17 cellular contexts compared by ENCODE assay signal in the genomic region with DNA sequence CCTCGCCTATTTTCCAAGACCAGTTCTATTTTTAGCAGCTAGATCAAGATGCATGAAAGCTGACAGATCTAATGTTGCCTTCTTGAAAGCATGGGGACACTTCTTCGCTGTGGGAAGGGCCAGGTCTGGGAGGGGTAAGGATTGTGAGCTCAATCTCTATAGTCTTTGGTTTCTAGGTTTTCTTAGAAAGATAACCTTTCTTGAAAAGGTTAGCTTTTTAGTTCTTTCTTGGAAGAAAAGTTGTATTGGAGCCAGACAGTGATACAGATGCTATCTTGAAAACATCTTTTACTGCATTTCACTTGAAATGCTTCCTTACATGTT. TPM values are rescaled to one million over a fixed set of nuclear protein-coding genes. Genes with fewer than 3 reads are reported as not detected.
DNase-seq lines count a peak whose midpoint lies in the region; ATAC-seq and TF ChIP-seq lines count a peak whose summit lies in the region.
"Had no signal": no experiment of that assay in that cellular context is flagged by ENCODE, and none has a peak within 500 bp of the region (broad histone marks: within the 10 kb centered on the region; RNA-seq: fewer than 3 reads in every experiment).

No MANE protein-coding gene starts in this region.

- H3K27me3 ChIP-seq in cardiac muscle cell (no peaks in the 10 kb centered on the region), dorsolateral prefrontal cortex (peaks cover 0 to 17% (median 0%) of the 10 kb centered on the region in 45 donors), neural cell (ENCODE audit: insufficient read depth, low read depth, low read length) (no peaks in the 10 kb centered on the region), thoracic aorta (replicated peaks; ENCODE audit: insufficient read depth) (no peaks in the 10 kb centered on the region), neuronal stem cell (ENCODE audit: control insufficient read depth in 3 of 3, insufficient read depth in 3 of 3, low read depth in 1 of 3, low read length in 3 of 3) (no peaks in the 10 kb centered on the region)
- H3K27me3 ChIP-seq: BLaER1 had no signal

- no peak overlapping the region for H2AFZ ChIP-seq in neural cell (ENCODE audit: low read depth, low read length)
- no peak overlapping the region for H2AFZ ChIP-seq in neuronal stem cell (ENCODE audit: low read length)

- no peak overlapping the region for H3K14ac ChIP-seq in neuronal stem cell (ENCODE audit: low read length)

- H3K4me3 ChIP-seq in cardiac muscle cell (no peak overlapping the region), dorsolateral prefrontal cortex (no peak overlapping the region), neural cell (ENCODE audit: low read length) (peak overlapping the region; percentile 8), thoracic aorta (peak overlapping the region; percentile 3), neuronal stem cell (ENCODE audit: low read length in 2 of 2) (no peak overlapping the region)
- H3K4me3 ChIP-seq: BLaER1 had no signal

- H3K27ac ChIP-seq in cardiac muscle cell = peak overlapping the region; percentile 86
- H3K27ac ChIP-seq in dorsolateral prefrontal cortex = peak overlapping the region in 53 of 59 donors; percentile 2 to 89 (median 70)
- peak overlapping the region; percentile 32 for H3K27ac ChIP-seq in neural cell (ENCODE audit: low read length)
- peak overlapping the region; percentile 4 to 9 for H3K27ac ChIP-seq in thoracic aorta
- H3K27ac ChIP-seq in neuronal stem cell (replicated peaks; ENCODE audit: low read length) = no peak overlapping the region
- H3K27ac ChIP-seq: BLaER1 had no signal

- TF ChIP-seq CTCF in cardiac muscle cell (IDR thresholded peaks at IDR 0.05; ENCODE audit: low read depth, low read length) = no peak
- no peak for TF ChIP-seq CTCF in dorsolateral prefrontal cortex (IDR thresholded peaks at IDR 0.05 in 54 of 56, conservative IDR thresholded peaks at IDR 0.05 in 2 of 56; ENCODE audit: low read depth in 1 of 56, partially characterized antibody in 56 of 56)
- TF ChIP-seq CTCF in neural cell (IDR thresholded peaks at IDR 0.05; ENCODE audit: poor library complexity, severe bottlenecking) = no peak
- no peak for TF ChIP-seq CTCF in thoracic aorta (IDR thresholded peaks at IDR 0.05)

- no peak overlapping the region for H2BK15ac ChIP-seq in neuronal stem cell (ENCODE audit: low read length)

- intact Hi-C loops in left cardiac atrium (cut with DNase I) = loop anchor here in 1 of 2 donors (10.0 kb wide), 1 partner anchor 1066 kb away; no protein-coding TSS in a partner anchor
- intact Hi-C loops in dorsolateral prefrontal cortex (cut with DNase I) = no loop called here

- no peak overlapping the region for H3K23ac ChIP-seq in neuronal stem cell (ENCODE audit: low read depth, low read length, poor library complexity)

- no peak overlapping the region for H2BK120ac ChIP-seq in neuronal stem cell (ENCODE audit: low read depth, low read length)

- H3K18ac ChIP-seq in neuronal stem cell (ENCODE audit: low read length) = no peak overlapping the region

- H4K91ac ChIP-seq in neuronal stem cell (ENCODE audit: low read depth, low read length, poor library complexity) = no peak overlapping the region

- H3K9me2 ChIP-seq in neural cell (ENCODE audit: insufficient read depth, low read length) = no peaks in the 10 kb centered on the region

- peaks cover 20% of the 10 kb centered on the region for H3K79me2 ChIP-seq in neural cell (replicated peaks; ENCODE audit: insufficient read depth, low read length)

- no peak overlapping the region for H2AK5ac ChIP-seq in neuronal stem cell (ENCODE audit: low read depth, low read length)

- WGBS in neuronal stem cell (ENCODE audit: extremely low coverage in 2 of 2, insufficient read length in 2 of 2, insufficient replicate concordance in 1 of 2), 2 donors = no CpG with 5 or more reads among the region's 2 CpGs

- no peaks in the 10 kb centered on the region for H3F3A ChIP-seq in neural cell (ENCODE audit: insufficient read depth, low read length, poor library complexity, severe bottlenecking)

- peaks cover 44% of the 10 kb centered on the region for H3K4me1 ChIP-seq in cardiac muscle cell (ENCODE audit: low read depth)
- peaks cover 19 to 51% of the 10 kb centered on the region in 2 donors for H3K4me1 ChIP-seq in thoracic aorta (ENCODE audit: control insufficient read depth in 1 of 2, low read depth in 2 of 2)
- peaks cover 0 to 10% of the 10 kb centered on the region in 2 donors for H3K4me1 ChIP-seq in neuronal stem cell (ENCODE audit: control insufficient read depth in 2 of 2, insufficient read depth in 1 of 2, low read depth in 1 of 2, low read length in 2 of 2)
- H3K4me1 ChIP-seq: BLaER1 had no signal

- H3K9me3 ChIP-seq in cardiac muscle cell (ENCODE audit: low read depth) (no peaks in the 10 kb centered on the region), neural cell (ENCODE audit: low read length) (no peaks in the 10 kb centered on the region), thoracic aorta (no peaks in the 10 kb centered on the region), neuronal stem cell (replicated peaks in 1 of 2; ENCODE audit: control insufficient read depth in 2 of 2, insufficient read depth in 1 of 2, low read depth in 1 of 2, low read length in 2 of 2) (no peaks in the 10 kb centered on the region)
- H3K9me3 ChIP-seq: BLaER1 had no signal

- no peak overlapping the region for H2BK5ac ChIP-seq in neuronal stem cell (ENCODE audit: low read length)

- H3K36me3 ChIP-seq in cardiac muscle cell = no peaks in the 10 kb centered on the region
- no peaks in the 10 kb centered on the region for H3K36me3 ChIP-seq in neural cell (ENCODE audit: insufficient read depth, low read length)
- H3K36me3 ChIP-seq in thoracic aorta = no peaks in the 10 kb centered on the region
- no peaks in the 10 kb centered on the region for H3K36me3 ChIP-seq in neuronal stem cell (replicated peaks in 1 of 2; ENCODE audit: control insufficient read depth in 2 of 2, insufficient read depth in 2 of 2, low read length in 2 of 2)
- H3K36me3 ChIP-seq: BLaER1 had no signal

- H3K9ac ChIP-seq in neural cell (ENCODE audit: low read length) (no peak overlapping the region), neuronal stem cell (ENCODE audit: low read depth, low read length, poor library complexity) (no peak overlapping the region)
- H3K9ac ChIP-seq: BLaER1 had no signal

- no peak overlapping the region for H4K8ac ChIP-seq in neuronal stem cell (ENCODE audit: low read depth, low read length)

- TF ChIP-seq RAD21 in neural cell (conservative IDR thresholded peaks at IDR 0.05) = no peak

- H3K4me2 ChIP-seq in neural cell (ENCODE audit: low read length) (no peak overlapping the region), neuronal stem cell (ENCODE audit: insufficient read depth, low read length, poor library complexity, severe bottlenecking) (no peak overlapping the region)
- H3K4me2 ChIP-seq: BLaER1 had no signal

- no peaks in the 10 kb centered on the region for H3K79me1 ChIP-seq in neuronal stem cell (ENCODE audit: low read depth, low read length)

- H2BK12ac ChIP-seq in neuronal stem cell (ENCODE audit: low read length) = no peak overlapping the region

- no peak for TF ChIP-seq EP300 in neural cell (conservative IDR thresholded peaks at IDR 0.05; ENCODE audit: poor library complexity, severe bottlenecking)

- H3K4ac ChIP-seq in neuronal stem cell (ENCODE audit: low read length) = no peak overlapping the region

- ATAC-seq in left cardiac atrium = no peak
- no peak for ATAC-seq in thoracic aorta (ENCODE audit: insufficient number of reproducible peaks, low FRiP score, low read depth)
- ATAC-seq in HG03039 (IDR thresholded peaks at IDR 0.05; ENCODE audit: unreplicated experiment) = no peak
- ATAC-seq: PC-3 had no signal

- no peaks in the 10 kb centered on the region for H4K20me1 ChIP-seq in neural cell (ENCODE audit: insufficient read depth)
- H4K20me1 ChIP-seq: BLaER1 had no signal

- DNase-seq in cardiac muscle cell (ENCODE audit: low read depth in 1 of 2, low spot score in 1 of 2) = no peak
- DNase-seq in left cardiac atrium = no peak
- DNase-seq in dorsolateral prefrontal cortex = no peak
- no peak for DNase-seq in thoracic aorta (ENCODE audit: low spot score)
- no peak for DNase-seq in neuronal stem cell (ENCODE audit: low spot score)
- DNase-seq in dermis blood vessel endothelial cell = no peak
- DNase-seq: 8988T; CD8-positive, alpha-beta memory T cell; HFFc6; KBM-7; NCI-H1092; NCI-H1694 treated with DMSO at 0.1 percent for 48 hours; NCI-H69; PC-3 had no signal

TF ChIP-seq in neural cell, 6 proteins besides CTCF, POLR2A, EP300 and RAD21 (continues in another document):
- TF ChIP-seq MXI1 (conservative IDR thresholded peaks at IDR 0.05; ENCODE audit: poor library complexity, severe bottlenecking) (no peak), TAF1 (IDR thresholded peaks at IDR 0.05; ENCODE audit: low read depth) (no peak), EZH2 (IDR thresholded peaks at IDR 0.05; ENCODE audit: borderline replicate concordance, insufficient read depth, low read length, poor library complexity, severe bottlenecking) (no peak), SMC3 (conservative IDR thresholded peaks at IDR 0.05; ENCODE audit: poor library complexity) (no peak)

RNA-seq across cellular contexts. Expression of gene CELF2, which starts 33.3 kb away (rescaled TPM):
- total RNA-seq in cardiac muscle cell (51.3 and 82.7 TPM in 2 replicates), left cardiac atrium (10 to 100 TPM; 68.4 to 72.5 TPM), dorsolateral prefrontal cortex (100 to 1,000 TPM in 119 of 120 experiments, 10 to 100 TPM in 1; 93.7 to 263 (median 189) TPM), thoracic aorta (10 to 100 TPM; 69.0 to 73.5 TPM), dermis blood vessel endothelial cell (10.2 and 18.5 TPM in 2 replicates)
- polyA plus RNA-seq in cardiac muscle cell (66.9 and 115 TPM in 2 replicates), neural cell (49.9 and 55.5 TPM in 2 replicates)
- 142 and 166 TPM in 2 replicates for polyA minus RNA-seq in neural cell
- 32.5 TPM for polyA plus RNA-seq in neuronal stem cell (2013, experiment 1 of 2)
- polyA plus RNA-seq in neuronal stem cell (2013, experiment 2 of 2) = 34.4 TPM
- total RNA-seq: PC-3 had no signal

Comparison
In these comparisons a context has a peak if more than half of its experiments do, and no peak if none do; other contexts are left out.
1. H3K4me3 ChIP-seq: peak in neural cell (single experiment) and thoracic aorta (single experiment); none in cardiac muscle cell (single experiment), dorsolateral prefrontal cortex (0 of 59) and neuronal stem cell (0 of 2).